ENCODE assay signal across 1 cellular context in genomic region chr16:14186007-14186953, GRCh38.
TF ChIP-seq lines count a peak whose summit lies in the region.

No MANE protein-coding gene starts in this region.

TF ChIP-seq in HEK293, 187 proteins besides CTCF, POLR2A, EP300 and RAD21 (continued from another document and continues in another):
- no peak for TF ChIP-seq ZBTB10 (tag by site-specific recombination; IDR thresholded peaks at IDR 0.05)
- no peak for TF ChIP-seq ZNF530 (tag by site-specific recombination; IDR thresholded peaks at IDR 0.05; ENCODE audit: low read depth)
- TF ChIP-seq ZNF354C (tag by site-specific recombination; IDR thresholded peaks at IDR 0.05; ENCODE audit: borderline replicate concordance, low read depth) = no peak
- no peak for TF ChIP-seq ZSCAN23 (tag by site-specific recombination; IDR thresholded peaks at IDR 0.05)
- TF ChIP-seq ZNF280C (tag by site-specific recombination; IDR thresholded peaks at IDR 0.05) = no peak
- no peak for TF ChIP-seq ZNF529 (tag by site-specific recombination; IDR thresholded peaks at IDR 0.05; ENCODE audit: insufficient replicate concordance)
- TF ChIP-seq GLIS2 (tag by site-specific recombination; IDR thresholded peaks at IDR 0.05) = no peak
- no peak for TF ChIP-seq PRDM4 (tag by site-specific recombination; IDR thresholded peaks at IDR 0.05)
- TF ChIP-seq ZSCAN5A (tag by site-specific recombination; IDR thresholded peaks at IDR 0.05) = no peak
- 0 out of 2 replicates have a peak, but pooled peaks have one; percentile 42 for TF ChIP-seq ZFP69B (tag by site-specific recombination; IDR thresholded peaks at IDR 0.05)
- no peak for TF ChIP-seq ZNF677 (tag by site-specific recombination; IDR thresholded peaks at IDR 0.05)
- no peak for TF ChIP-seq PBX3 (CRISPR knock-in tag; IDR thresholded peaks at IDR 0.05)
- TF ChIP-seq ZNF146 (tag by site-specific recombination; IDR thresholded peaks at IDR 0.05) = no peak
- no peak for TF ChIP-seq ZNF610 (tag by site-specific recombination; IDR thresholded peaks at IDR 0.05; ENCODE audit: borderline replicate concordance)
- no peak for TF ChIP-seq ZNF654 (tag by site-specific recombination; IDR thresholded peaks at IDR 0.05; ENCODE audit: low read depth)
- TF ChIP-seq ZNF837 (tag by site-specific recombination; IDR thresholded peaks at IDR 0.05) = no peak
- peak; percentile 43; the same call in 1 of the 2 replicates for TF ChIP-seq TCF7L2 (IDR thresholded peaks at IDR 0.05; ENCODE audit: borderline replicate concordance, low read depth, low read length)
- no peak for TF ChIP-seq KLF8 (tag by site-specific recombination; IDR thresholded peaks at IDR 0.05)
- TF ChIP-seq ZNF394 (tag by site-specific recombination; IDR thresholded peaks at IDR 0.05; ENCODE audit: borderline replicate concordance) = 0 out of 2 replicates have a peak, but pooled peaks have one; percentile 27
- TF ChIP-seq SALL2 (tag by site-specific recombination; IDR thresholded peaks at IDR 0.05; ENCODE audit: borderline replicate concordance) = no peak
- TF ChIP-seq ZNF223 (tag by site-specific recombination; IDR thresholded peaks at IDR 0.05) = no peak
- TF ChIP-seq ZNF623 (tag by site-specific recombination; IDR thresholded peaks at IDR 0.05) = no peak
- no peak for TF ChIP-seq ZNF148 (tag by site-specific recombination; IDR thresholded peaks at IDR 0.05; ENCODE audit: borderline replicate concordance)
- no peak for TF ChIP-seq ZNF266 (tag by site-specific recombination; IDR thresholded peaks at IDR 0.05; ENCODE audit: low read depth)
- no peak for TF ChIP-seq ZNF776 (tag by site-specific recombination; IDR thresholded peaks at IDR 0.05; ENCODE audit: borderline replicate concordance)
- peak; percentile 70 for TF ChIP-seq ZNF76 (tag by site-specific recombination; IDR thresholded peaks at IDR 0.05; ENCODE audit: borderline replicate concordance, low read depth)
- TF ChIP-seq ZNF561 (tag by site-specific recombination; IDR thresholded peaks at IDR 0.05; ENCODE audit: borderline replicate concordance) = no peak
- peak; percentile 44; the same call in 1 of the 2 replicates for TF ChIP-seq PATZ1 (tag by site-specific recombination; IDR thresholded peaks at IDR 0.05)
- no peak for TF ChIP-seq ZNF350 (tag by site-specific recombination; IDR thresholded peaks at IDR 0.05)
- TF ChIP-seq ZNF473 (tag by site-specific recombination; IDR thresholded peaks at IDR 0.05) = no peak
- no peak for TF ChIP-seq ZBTB1 (tag by site-specific recombination; IDR thresholded peaks at IDR 0.05)
- peak; percentile 33; the same call in 1 of the 2 replicates for TF ChIP-seq ZNF398 (tag by site-specific recombination; IDR thresholded peaks at IDR 0.05)
- 0 out of 2 replicates have a peak, but pooled peaks have one; percentile 12 for TF ChIP-seq PRDM1 (tag by site-specific recombination; IDR thresholded peaks at IDR 0.05)
- no peak for TF ChIP-seq ZNF521 (tag by site-specific recombination; IDR thresholded peaks at IDR 0.05)
- peak; percentile 78 for TF ChIP-seq ZSCAN4 (tag by site-specific recombination; IDR thresholded peaks at IDR 0.05)
- no peak for TF ChIP-seq ZNF433 (tag by site-specific recombination; IDR thresholded peaks at IDR 0.05; ENCODE audit: low read depth)
- no peak for TF ChIP-seq ZNF514 (tag by site-specific recombination; IDR thresholded peaks at IDR 0.05)
- TF ChIP-seq ZNF621 (tag by site-specific recombination; IDR thresholded peaks at IDR 0.05) = no peak
- TF ChIP-seq ZNF19 (tag by site-specific recombination; IDR thresholded peaks at IDR 0.05; ENCODE audit: low read depth) = no peak
- no peak for TF ChIP-seq ZNF501 (tag by site-specific recombination; IDR thresholded peaks at IDR 0.05)
- TF ChIP-seq ZNF510 (tag by site-specific recombination; IDR thresholded peaks at IDR 0.05; ENCODE audit: insufficient replicate concordance) = no peak
- 0 out of 2 replicates have a peak, but pooled peaks have one; percentile 36 for TF ChIP-seq YY1 (tag by site-specific recombination; IDR thresholded peaks at IDR 0.05)
- TF ChIP-seq TRIM28 (IDR thresholded peaks at IDR 0.05; ENCODE audit: borderline replicate concordance, low read length) = peak; percentile 68; the same call in 1 of the 2 replicates
- TF ChIP-seq GLIS1 (tag by site-specific recombination; IDR thresholded peaks at IDR 0.05) = no peak
- no peak for TF ChIP-seq OVOL3 (tag by site-specific recombination; IDR thresholded peaks at IDR 0.05)
